ENCODE assay signal across 8 cellular contexts in genomic region chr7:47361746-47362215, GRCh38.
DNase-seq lines count a peak whose midpoint lies in the region; ATAC-seq lines count a peak whose summit lies in the region.

No MANE protein-coding gene starts in this region.

- H3K36me3 Mint-ChIP-seq in activated T-cell treated with anti-CD3 and anti-CD28 coated beads, Interleukin-2, amount 50 U/mL, for 24 hours (ENCODE audit: low read depth) = no peaks in the 10 kb centered on the region

- no peaks in the 10 kb centered on the region for H3K27me3 Mint-ChIP-seq in activated T-cell treated with anti-CD3 and anti-CD28 coated beads, Interleukin-2, amount 50 U/mL, for 24 hours

- H3K27ac Mint-ChIP-seq in activated T-cell treated with anti-CD3 and anti-CD28 coated beads, Interleukin-2, amount 50 U/mL, for 24 hours = peak overlapping the region; percentile 20

- H3K4me1 Mint-ChIP-seq in activated T-cell treated with anti-CD3 and anti-CD28 coated beads, Interleukin-2, amount 50 U/mL, for 24 hours (ENCODE audit: low read depth) = no peaks in the 10 kb centered on the region

- H3K9me3 Mint-ChIP-seq in activated T-cell treated with anti-CD3 and anti-CD28 coated beads, Interleukin-2, amount 50 U/mL, for 24 hours = no peaks in the 10 kb centered on the region

- peak; percentile 20 to 25 for DNase-seq in stimulated activated CD4-positive, alpha-beta T cell treated with anti-CD3 and anti-CD28 coated beads, Interleukin-15, amount 100 ng/mL, for 48 hours (ENCODE audit: low read depth in 2 of 2)
- no peak for DNase-seq in stimulated activated CD4-positive, alpha-beta T cell treated with anti-CD3 and anti-CD28 coated beads, Interleukin-4, amount 100 ng/mL, for 4 hours
- DNase-seq in activated T-cell treated with anti-CD3 and anti-CD28 coated beads, Interleukin-2, amount 50 U/mL, for 24 hours = peak; percentile 41
- DNase-seq in left ventricle myocardium superior (peak; percentile 74), iPS-NIHi11 (ENCODE audit: low spot score) (no peak), epidermal melanocyte (ENCODE audit: insufficient read length, low spot score) (no peak), NCI-H2227 treated with DMSO at 0.1 percent for 48 hours (lab: John Stamatoyannopoulos, UW) (no peak)
- no peak for DNase-seq in effector CD4-positive, alpha-beta T cell

- H3K4me3 Mint-ChIP-seq in activated T-cell treated with anti-CD3 and anti-CD28 coated beads, Interleukin-2, amount 50 U/mL, for 24 hours = no peak overlapping the region

- peak; percentile 94 for ATAC-seq in left ventricle myocardium superior

- intact Hi-C loops in left ventricle myocardium superior (cut with micrococcal nuclease) = no loop called here

Comparison
In these comparisons a context has a peak if more than half of its experiments do, and no peak if none do; other contexts are left out.
1. DNase-seq: peak in stimulated activated CD4-positive, alpha-beta T cell treated with anti-CD3 and anti-CD28 coated beads, Interleukin-15, amount 100 ng/mL, for 48 hours (2 of 2), activated T-cell treated with anti-CD3 and anti-CD28 coated beads, Interleukin-2, amount 50 U/mL, for 24 hours (single experiment) and left ventricle myocardium superior (single experiment); none in stimulated activated CD4-positive, alpha-beta T cell treated with anti-CD3 and anti-CD28 coated beads, Interleukin-4, amount 100 ng/mL, for 4 hours (0 of 2), effector CD4-positive, alpha-beta T cell (single experiment), iPS-NIHi11 (single experiment), epidermal melanocyte (single experiment) and NCI-H2227 treated with DMSO at 0.1 percent for 48 hours (single experiment).